19 cellular contexts compared by ENCODE assay signal in the genomic region with DNA sequence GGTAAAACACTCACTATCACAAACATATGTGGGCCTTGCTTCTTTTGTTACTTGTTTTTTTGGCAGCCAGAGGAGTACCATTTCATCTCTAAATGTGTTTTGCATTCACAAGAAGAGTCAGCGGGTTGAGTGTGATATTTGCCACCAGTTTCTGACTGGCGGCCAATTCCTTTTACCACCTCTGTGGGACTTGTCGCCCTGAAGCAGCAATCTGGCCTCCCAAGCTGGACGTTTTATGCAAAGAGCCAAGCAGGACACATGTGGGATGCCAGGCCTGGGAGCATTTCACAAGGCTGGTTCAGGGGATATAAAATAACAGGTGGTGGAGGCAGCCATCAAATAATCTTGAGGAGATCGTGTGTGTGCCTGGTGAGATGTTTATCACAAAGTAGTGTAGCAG.
DNase-seq lines count a peak whose midpoint lies in the region; FAIRE-seq and TF ChIP-seq lines count a peak whose summit lies in the region.
"Had no signal": no experiment of that assay in that cellular context is flagged by ENCODE, and none has a peak within 500 bp of the region (broad histone marks: within the 10 kb centered on the region; RNA-seq: fewer than 3 reads in every experiment).

No MANE protein-coding gene starts in this region.

- no peak for TF ChIP-seq POLR2A in Peyer's patch (IDR thresholded peaks at IDR 0.05)

- peaks cover 6 to 21% of the 10 kb centered on the region in 2 donors for H3K9me3 ChIP-seq in right atrium auricular region
- peaks cover 2% of the 10 kb centered on the region for H3K9me3 ChIP-seq in trophoblast cell (ENCODE audit: insufficient read depth, low read depth, low read length)
- H3K9me3 ChIP-seq in Peyer's patch: peaks cover 0 to 8% (median 0%) of the 10 kb centered on the region in 4 donors
- H3K9me3 ChIP-seq: colonic mucosa had no signal

- H3K4me3 ChIP-seq in right atrium auricular region (no peak overlapping the region), trophoblast cell (ENCODE audit: low read depth, low read length) (no peak overlapping the region), Peyer's patch (no peak overlapping the region)
- H3K4me3 ChIP-seq: colonic mucosa had no signal

- no peak overlapping the region for H3K23ac ChIP-seq in trophoblast cell (ENCODE audit: low read length)

- no peak overlapping the region for H4K8ac ChIP-seq in trophoblast cell (ENCODE audit: low read depth, low read length)

- H3K79me2 ChIP-seq in trophoblast cell (ENCODE audit: control insufficient read depth, insufficient read depth, low read length, poor library complexity): no peaks in the 10 kb centered on the region

- H3K18ac ChIP-seq in trophoblast cell (ENCODE audit: low read length): no peak overlapping the region

- no peak overlapping the region for H2BK5ac ChIP-seq in trophoblast cell (ENCODE audit: low read depth, low read length, poor library complexity)

- TF ChIP-seq CTCF in right atrium auricular region (IDR thresholded peaks at IDR 0.05) (no peak), Peyer's patch (IDR thresholded peaks at IDR 0.05) (no peak)

- no peak overlapping the region for H3K14ac ChIP-seq in trophoblast cell (ENCODE audit: low read length)

- H3K36me3 ChIP-seq in right atrium auricular region (no peaks in the 10 kb centered on the region), trophoblast cell (ENCODE audit: control insufficient read depth in 1 of 2, insufficient read depth in 2 of 2, low read length in 2 of 2) (peaks cover 2 to 16% of the 10 kb centered on the region in 2 experiments), Peyer's patch (no peaks in the 10 kb centered on the region)
- H3K36me3 ChIP-seq: colonic mucosa had no signal

- DNase-seq in NCI-H345 (lab: John Stamatoyannopoulos, UW) (peak; percentile 55), NCI-H345 treated with DMSO at 0.1 percent for 48 hours (lab: John Stamatoyannopoulos, UW; ENCODE audit: unreplicated experiment) (no peak), cerebellar cortex (ENCODE audit: low spot score) (peak; percentile 88), right atrium auricular region (ENCODE audit: low spot score) (no peak), urothelium cell line (ENCODE audit: low spot score) (no peak), trophoblast cell (no peak), DMS114 treated with DMSO at 0.1 percent for 48 hours (lab: John Stamatoyannopoulos, UW; ENCODE audit: unreplicated experiment) (no peak), Peyer's patch (no peak)
- DNase-seq: activated CD4-positive, CD25-positive, alpha-beta regulatory T cell treated with anti-CD3 and anti-CD28 coated beads, Interleukin-2, amount 50 U/mL, for 72 hours; activated T-cell treated with anti-CD3 and anti-CD28 coated beads, Interleukin-2, amount 50 U/mL, for 4 hours; colonic mucosa; immature natural killer cell; NCI-H1436; NCI-H2227 treated with DMSO at 0.1 percent for 48 hours; NK-92 treated with Interleukin-12 subunit alpha and Interleukin-12 subunit beta, amount 100 ng/mL, for 24 hours; retina; stimulated activated CD4-positive, alpha-beta T cell treated with anti-CD3 and anti-CD28 coated beads, Interleukin-12 subunit alpha, Interleukin-12 subunit beta, amount 100 ng/mL, for 4 hours; stimulated activated CD8-positive, alpha-beta memory T cell treated with anti-CD3 and anti-CD28 coated beads, Interleukin-4, amount 100 ng/mL, for 48 hours had no signal

- no peaks in the 10 kb centered on the region for H3K79me1 ChIP-seq in trophoblast cell (ENCODE audit: low read length)

- no peak overlapping the region for H2AK5ac ChIP-seq in trophoblast cell (ENCODE audit: low read length)

- H4K91ac ChIP-seq in trophoblast cell (ENCODE audit: low read depth, low read length): no peak overlapping the region

- no peak overlapping the region for H3K4ac ChIP-seq in trophoblast cell (ENCODE audit: low read depth, low read length)

- H3K4me2 ChIP-seq in trophoblast cell (ENCODE audit: low read length): no peak overlapping the region

- H2AFZ ChIP-seq in trophoblast cell (ENCODE audit: insufficient read depth, low read length, poor library complexity): no peak overlapping the region

- H3K4me1 ChIP-seq in right atrium auricular region (peaks cover 0 to 21% of the 10 kb centered on the region in 2 donors), trophoblast cell (ENCODE audit: control insufficient read depth in 1 of 2, insufficient read depth in 2 of 2, low read length in 2 of 2) (no peaks in the 10 kb centered on the region), Peyer's patch (no peaks in the 10 kb centered on the region)
- H3K4me1 ChIP-seq: colonic mucosa had no signal

- no peak overlapping the region for H4K12ac ChIP-seq in trophoblast cell (ENCODE audit: low read depth, low read length)

- peak; percentile 42 for FAIRE-seq in urothelium cell line (lab: Jason Lieb, UNC)
- FAIRE-seq: endometrium had no signal

- H3K9ac ChIP-seq in trophoblast cell (ENCODE audit: low read length): no peak overlapping the region

- WGBS in trophoblast cell (ENCODE audit: extremely low coverage, insufficient coverage, insufficient read length): no CpG with 5 or more reads among the region's 5 CpGs

- H3K27me3 ChIP-seq in right atrium auricular region: no peaks in the 10 kb centered on the region
- H3K27me3 ChIP-seq in trophoblast cell (ENCODE audit: insufficient read depth, low read length): no peaks in the 10 kb centered on the region
- H3K27me3 ChIP-seq in Peyer's patch: no peaks in the 10 kb centered on the region
- H3K27me3 ChIP-seq: colonic mucosa had no signal

- no peak overlapping the region for H2BK120ac ChIP-seq in trophoblast cell (ENCODE audit: insufficient read depth, low read length, poor library complexity)

- no peak overlapping the region for H2BK12ac ChIP-seq in trophoblast cell (ENCODE audit: low read length)

- H3K27ac ChIP-seq in right atrium auricular region: peak overlapping the region; percentile 68 to 78
- H3K27ac ChIP-seq in trophoblast cell (ENCODE audit: low read depth, low read length): no peak overlapping the region
- no peak overlapping the region for H3K27ac ChIP-seq in Peyer's patch
- H3K27ac ChIP-seq: colonic mucosa had no signal

Comparison
In these comparisons a context has a peak if more than half of its experiments do, and no peak if none do; other contexts are left out.
1. DNase-seq: peak in NCI-H345 (single experiment) and cerebellar cortex (single experiment); none in NCI-H345 treated with DMSO at 0.1 percent for 48 hours (single experiment), right atrium auricular region (single experiment), urothelium cell line (single experiment), trophoblast cell (0 of 2), DMS114 treated with DMSO at 0.1 percent for 48 hours (single experiment) and Peyer's patch (0 of 3).
2. H3K27ac ChIP-seq: peak in right atrium auricular region (2 of 2); none in trophoblast cell (single experiment) and Peyer's patch (0 of 4).